Comparison of ENCODE assay signal across 8 cellular contexts in genomic region chr2:217837001-217837491, GRCh38.
DNase-seq lines count a peak whose midpoint lies in the region; ATAC-seq and TF ChIP-seq lines count a peak whose summit lies in the region.

No MANE protein-coding gene starts in this region.

- H3K27me3 ChIP-seq in DOHH2 (ENCODE audit: control insufficient read depth, low read length) = no peaks in the 10 kb centered on the region
- no peaks in the 10 kb centered on the region for H3K27me3 ChIP-seq in gastroesophageal sphincter

- H3K36me3 Mint-ChIP-seq in osteocyte (ENCODE audit: unreplicated experiment) = peaks cover 29% of the 10 kb centered on the region

- no peak overlapping the region for H3K9ac ChIP-seq in SK-N-MC (ENCODE audit: insufficient read length)

- H3K27ac ChIP-seq in DOHH2 (ENCODE audit: low read depth, low read length) (no peak overlapping the region), SK-N-MC (peak overlapping the region; percentile 21), gastroesophageal sphincter (peak overlapping the region; percentile 83 to 93 (median 90))

- H3K4me1 ChIP-seq in DOHH2 (ENCODE audit: control insufficient read depth, low read length) (no peaks in the 10 kb centered on the region), gastroesophageal sphincter (peaks cover 8 to 100% (median 73%) of the 10 kb centered on the region in 3 donors)

- H3K27ac Mint-ChIP-seq in osteocyte (ENCODE audit: unreplicated experiment) = peak overlapping the region; percentile 97

- peaks cover 28% of the 10 kb centered on the region for H3K4me1 Mint-ChIP-seq in osteocyte (ENCODE audit: unreplicated experiment)

- H3K9me3 Mint-ChIP-seq in osteocyte (ENCODE audit: unreplicated experiment) = no peaks in the 10 kb centered on the region

- no peak for TF ChIP-seq EP300 in gastroesophageal sphincter (IDR thresholded peaks at IDR 0.05)

- no peaks in the 10 kb centered on the region for H3K79me2 ChIP-seq in DOHH2 (ENCODE audit: control insufficient read depth, low read length)

- H3K9me3 ChIP-seq in DOHH2 (ENCODE audit: control insufficient read depth, insufficient read depth, low read length) (no peaks in the 10 kb centered on the region), SK-N-MC (ENCODE audit: low read depth, low read length) (no peaks in the 10 kb centered on the region), gastroesophageal sphincter (no peaks in the 10 kb centered on the region)

- H3K4me3 ChIP-seq in DOHH2 (ENCODE audit: low read length) (no peak overlapping the region), SK-N-MC (no peak overlapping the region), gastroesophageal sphincter (no peak overlapping the region)

- DNase-seq in SK-N-MC (ENCODE audit: low read depth, low spot score) (no peak), osteocyte (ENCODE audit: extremely low spot score, unreplicated experiment) (no peak), NCI-H1048 (lab: John Stamatoyannopoulos, UW) (no peak)
- no peak for DNase-seq in activated T-cell treated with anti-CD3 and anti-CD28 coated beads, Interleukin-2, amount 50 U/mL, for 48 hours

- TF ChIP-seq POLR2A in gastroesophageal sphincter (IDR thresholded peaks at IDR 0.05) = no peak

- no peak overlapping the region for H3K4me2 ChIP-seq in DOHH2 (ENCODE audit: low read length)

- no peaks in the 10 kb centered on the region for H3K9me2 ChIP-seq in DOHH2 (replicated peaks; ENCODE audit: control insufficient read depth, low read length)

- no peaks in the 10 kb centered on the region for H4K20me1 ChIP-seq in DOHH2 (ENCODE audit: control insufficient read depth, insufficient read depth, low read depth, low read length)

- no peak overlapping the region for H3K4me3 Mint-ChIP-seq in osteocyte (ENCODE audit: unreplicated experiment)

- TF ChIP-seq CTCF in DOHH2 (IDR thresholded peaks at IDR 0.05; ENCODE audit: low read depth, low read length, poor library complexity, severe bottlenecking) (peak; percentile 35), gastroesophageal sphincter (IDR thresholded peaks at IDR 0.05) (peak in 3 of 4 experiments; percentile 39 to 51 (median 46)), osteocyte (IDR thresholded peaks at IDR 0.05) (no peak)

- no peaks in the 10 kb centered on the region for H3K27me3 Mint-ChIP-seq in osteocyte (ENCODE audit: unreplicated experiment)

- 20% methylated on average over 1 of the region's 8 CpGs; no CpG with 5 or more reads in 1 of the 2 donors for WGBS in gastroesophageal sphincter (ENCODE audit: low coverage in 1 of 2), 2 donors

- ATAC-seq in gastroesophageal sphincter (peak; percentile 78), HG02870 (IDR thresholded peaks at IDR 0.05; ENCODE audit: unreplicated experiment) (no peak), GM21528 (IDR thresholded peaks at IDR 0.05; ENCODE audit: low FRiP score, unreplicated experiment) (no peak)

- no peaks in the 10 kb centered on the region for H3K36me3 ChIP-seq in DOHH2 (ENCODE audit: control insufficient read depth, low read length)
- peaks cover 36% of the 10 kb centered on the region for H3K36me3 ChIP-seq in SK-N-MC (ENCODE audit: insufficient read depth, low read length)
- H3K36me3 ChIP-seq in gastroesophageal sphincter = peaks cover 0 to 70% of the 10 kb centered on the region in 2 donors

- no peaks in the 10 kb centered on the region for H3F3A ChIP-seq in DOHH2 (ENCODE audit: control insufficient read depth, insufficient read depth)
